16 cellular contexts compared by ENCODE assay signal in the genomic region with DNA sequence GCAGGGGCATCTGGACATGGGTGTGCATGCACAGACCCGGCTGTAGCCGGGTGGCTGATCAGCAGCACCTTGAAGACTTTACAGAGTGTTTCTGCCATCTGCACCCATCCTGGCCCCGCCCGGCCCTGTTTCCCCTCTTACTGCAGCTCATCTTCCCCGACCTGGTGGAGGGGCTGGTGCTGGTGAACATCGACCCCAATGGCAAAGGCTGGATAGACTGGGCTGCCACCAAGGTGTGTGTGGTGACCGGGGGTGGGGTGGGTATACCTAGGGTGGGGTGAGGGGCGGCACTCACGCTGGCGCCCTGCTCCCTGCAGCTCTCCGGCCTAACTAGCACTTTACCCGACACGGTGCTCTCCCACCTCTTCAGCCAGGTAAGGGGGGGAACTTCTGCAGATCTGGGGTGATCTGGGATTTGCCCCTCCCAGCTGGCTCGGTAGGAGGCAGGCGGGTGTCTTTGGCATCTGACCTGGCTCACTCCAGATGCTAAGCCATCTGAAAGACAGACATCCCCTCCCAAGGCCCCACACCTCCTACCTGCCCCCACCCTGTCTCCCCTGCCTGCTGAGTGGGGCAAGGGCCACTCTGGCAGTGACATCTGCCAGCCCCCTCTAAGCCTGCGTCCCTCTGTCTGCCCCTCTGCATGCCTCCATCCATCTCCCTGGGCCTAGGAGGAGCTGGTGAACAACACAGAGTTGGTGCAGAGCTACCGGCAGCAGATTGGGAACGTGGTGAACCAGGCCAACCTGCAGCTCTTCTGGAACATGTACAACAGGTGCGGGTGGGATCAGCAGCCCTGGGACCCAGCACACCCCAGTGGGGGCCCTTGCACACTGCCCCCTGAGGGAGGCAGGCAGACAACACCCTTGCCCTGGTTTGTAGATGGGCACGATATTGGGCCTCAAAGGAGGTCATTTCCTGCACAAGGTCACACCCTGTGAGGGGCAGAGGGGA. TPM values are rescaled to one million over a fixed set of nuclear protein-coding genes. Genes with fewer than 3 reads are reported as not detected.
DNase-seq lines count a peak whose midpoint lies in the region; ATAC-seq and TF ChIP-seq lines count a peak whose summit lies in the region.
"Had no signal": no experiment of that assay in that cellular context is flagged by ENCODE, and none has a peak within 500 bp of the region (broad histone marks: within the 10 kb centered on the region; RNA-seq: fewer than 3 reads in every experiment).

No MANE protein-coding gene starts in this region.

- H3K4me3 Mint-ChIP-seq in neural crest cell = peak overlapping the region; percentile 66

- DNase-seq in WERI-Rb-1 (no peak), neural crest cell (ENCODE audit: low read depth, low spot score) (no peak), MV-4-11 (lab: John Stamatoyannopoulos, UW) (no peak), ACHN (no peak)
- DNase-seq: activated naive CD4-positive, alpha-beta T cell treated with Interleukin-2 at 50 U/mL for 16 hours; BE2C; GM23248; SHP77; stimulated activated CD4-positive, alpha-beta T cell treated with anti-CD3 and anti-CD28 coated beads, Interleukin-4, amount 100 ng/mL, for 24 hours had no signal

- peak; percentile 1 for TF ChIP-seq CTCF in GM12873 (IDR thresholded peaks at IDR 0.05; ENCODE audit: insufficient read depth, low read depth, low read length, missing control alignments)
- TF ChIP-seq CTCF in WERI-Rb-1 (IDR thresholded peaks at IDR 0.05; ENCODE audit: low read depth, low read length) = peak; percentile 34
- no peak for TF ChIP-seq CTCF in neural crest cell (conservative IDR thresholded peaks at IDR 0.05)

- no peaks in the 10 kb centered on the region for H3K9me3 Mint-ChIP-seq in neural crest cell

- no peak overlapping the region for H3K4me3 ChIP-seq in BLaER1 treated with 17β-estradiol and CSF1 and Interleukin-3, amounts not matched to agents 10 nM and 100 nM
- H3K4me3 ChIP-seq in WERI-Rb-1 (ENCODE audit: low read depth, low read length) = no peak overlapping the region
- H3K4me3 ChIP-seq: GM23248, ovary, skin epidermis, thoracic aorta had no signal

- H3K36me3 Mint-ChIP-seq in neural crest cell (ENCODE audit: low read depth) = no peaks in the 10 kb centered on the region

- H3K27me3 ChIP-seq in BLaER1 treated with 17β-estradiol and CSF1 and Interleukin-3, amounts not matched to agents 10 nM and 100 nM = peaks cover 7 to 16% (median 13%) of the 10 kb centered on the region in 11 experiments
- no peaks in the 10 kb centered on the region for H3K27me3 ChIP-seq in WERI-Rb-1 (ENCODE audit: insufficient read depth, low read depth, severe bottlenecking)
- H3K27me3 ChIP-seq: BE2C, ovary had no signal

- H3K4me2 ChIP-seq in BLaER1 treated with 17β-estradiol and CSF1 and Interleukin-3, amounts not matched to agents 10 nM and 100 nM = peak overlapping the region in 7 of 11 experiments; percentile 11 to 44 (median 25); a peak in 5 of 22 replicates

- H3K9ac ChIP-seq in BLaER1 treated with 17β-estradiol and CSF1 and Interleukin-3, amounts not matched to agents 10 nM and 100 nM = no peak overlapping the region
- H3K9ac ChIP-seq: GM23248 had no signal

- H3K27me3 Mint-ChIP-seq in neural crest cell (ENCODE audit: low read depth) = peaks cover 3% of the 10 kb centered on the region

- no peak overlapping the region for H3K27ac Mint-ChIP-seq in neural crest cell (ENCODE audit: unreplicated experiment)

- no peak overlapping the region for H3K27ac ChIP-seq in BLaER1 treated with 17β-estradiol and CSF1 and Interleukin-3, amounts not matched to agents 10 nM and 100 nM
- no peak overlapping the region for H3K27ac ChIP-seq in WERI-Rb-1
- H3K27ac ChIP-seq: GM23248, ovary, skin epidermis, thoracic aorta had no signal

- no peaks in the 10 kb centered on the region for H3K36me3 ChIP-seq in BLaER1 treated with 17β-estradiol and CSF1 and Interleukin-3, amounts not matched to agents 10 nM and 100 nM
- H3K36me3 ChIP-seq in WERI-Rb-1 = no peaks in the 10 kb centered on the region
- H3K36me3 ChIP-seq: ovary, thoracic aorta had no signal

- peaks cover 1% of the 10 kb centered on the region for H3K4me1 Mint-ChIP-seq in neural crest cell

- peaks cover 0 to 15% (median 0%) of the 10 kb centered on the region in 11 experiments; a peak in 5 of 22 replicates for H4K20me1 ChIP-seq in BLaER1 treated with 17β-estradiol and CSF1 and Interleukin-3, amounts not matched to agents 10 nM and 100 nM

- H3K4me1 ChIP-seq in BLaER1 treated with 17β-estradiol and CSF1 and Interleukin-3, amounts not matched to agents 10 nM and 100 nM = peaks cover 10 to 20% (median 15%) of the 10 kb centered on the region in 10 experiments; a peak in 19 of 20 replicates
- H3K4me1 ChIP-seq: BE2C had no signal

- no peaks in the 10 kb centered on the region for H3K9me3 ChIP-seq in BLaER1 treated with 17β-estradiol and CSF1 and Interleukin-3, amounts not matched to agents 10 nM and 100 nM (replicated peaks in 1 of 11)
- H3K9me3 ChIP-seq in WERI-Rb-1 (ENCODE audit: severe bottlenecking) = no peaks in the 10 kb centered on the region
- H3K9me3 ChIP-seq: BE2C, ovary, thoracic aorta had no signal

- in situ Hi-C loops in ACHN (cut with HindIII; ENCODE audit: low pct_ligation_motif_present, low pct_unique_long_range_greater_than_20kb, low sequenced_read_pairs) = no loop called here

- no peak for ATAC-seq in GM18867 (IDR thresholded peaks at IDR 0.05; ENCODE audit: unreplicated experiment)
- ATAC-seq: activated CD4-positive, CD25-positive, alpha-beta regulatory T cell treated with anti-CD3 and anti-CD28 coated beads, Interleukin-2, amount 50 U/mL, for 24 hours had no signal

RNA-seq across cellular contexts. Expression of gene NDRG4, which starts 6.6 kb away (rescaled TPM):
- 52.5 and 58.9 TPM in 2 replicates for total RNA-seq in neural crest cell

RNA-seq across cellular contexts. Expression of gene SETD6, which starts 8.8 kb away (rescaled TPM):
- total RNA-seq in neural crest cell = 34.0 and 35.6 TPM in 2 replicates
